ENCODE assay signal across 21 cellular contexts in the genomic region with DNA sequence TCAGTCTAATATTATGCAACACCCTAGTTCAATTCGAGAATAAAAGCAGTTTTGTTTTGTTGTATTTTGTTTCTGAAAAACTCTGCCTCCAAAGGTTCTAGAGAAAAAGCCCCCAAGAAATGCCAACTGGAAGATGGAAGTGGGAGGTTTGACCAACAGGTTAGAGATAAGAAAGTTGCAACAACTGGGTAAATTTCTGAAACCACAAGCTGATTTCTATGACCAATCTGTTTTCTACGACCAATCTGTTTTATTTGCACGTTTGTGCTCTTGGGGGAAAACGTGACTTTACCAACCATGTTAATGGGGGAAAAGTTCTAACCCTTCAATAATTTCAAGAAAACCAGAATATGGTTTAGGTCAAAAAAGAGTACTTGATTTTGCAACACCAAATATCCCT.
"Had no signal": no experiment of that assay in that cellular context is flagged by ENCODE, and none has a peak within 500 bp of the region (broad histone marks: within the 10 kb centered on the region; RNA-seq: fewer than 3 reads in every experiment).

No MANE protein-coding gene starts in this region.

- H2AFZ ChIP-seq: PC-9 had no signal

- H3K9me3 ChIP-seq: MG63, Peyer's patch, SJCRH30 had no signal

- H3K4me1 ChIP-seq: Peyer's patch, SJCRH30 had no signal

- H3K27me3 ChIP-seq: MG63, Peyer's patch, SJCRH30 had no signal

- DNase-seq: Karpas-422, KG1, MG63, NCI-H1092, NCI-H1105 treated with DMSO at 0.1 percent for 48 hours, NCI-H1417 treated with DMSO at 0.1 percent for 48 hours, NCI-H146, NCI-H1694 treated with DMSO at 0.1 percent for 48 hours, NCI-H1930, NCI-H2081, NCI-H2107, NCI-H2227 treated with DMSO at 0.1 percent for 48 hours, NCI-H446, NCI-H510A, NCI-H524 treated with DMSO at 0.1 percent for 48 hours, NCI-H69, NCI-H774, PC-9, Peyer's patch, SHP77 treated with DMSO at 0.1 percent for 48 hours, SJCRH30 had no signal

- H3K36me3 ChIP-seq: MG63, Peyer's patch, SJCRH30 had no signal

- H3K4me2 ChIP-seq: PC-9 had no signal

- H3K4me3 ChIP-seq: MG63, PC-9, Peyer's patch, SJCRH30 had no signal

- H3K27ac ChIP-seq: PC-9, Peyer's patch, SJCRH30 had no signal
